Comparison of ENCODE assay signal across 9 cellular contexts in genomic region chr11:130427581-130428211, GRCh38. TPM values are rescaled to one million over a fixed set of nuclear protein-coding genes. Genes with fewer than 3 reads are reported as not detected.
DNase-seq lines count a peak whose midpoint lies in the region; ATAC-seq and TF ChIP-seq lines count a peak whose summit lies in the region.
"Had no signal": no experiment of that assay in that cellular context is flagged by ENCODE, and none has a peak within 500 bp of the region (broad histone marks: within the 10 kb centered on the region; RNA-seq: fewer than 3 reads in every experiment).

No MANE protein-coding gene starts in this region.

- H2AK5ac ChIP-seq in mesendoderm (ENCODE audit: low read length), result no peak overlapping the region

- no peaks in the 10 kb centered on the region for H3K9me3 Mint-ChIP-seq in activated T-cell treated with anti-CD3 and anti-CD28 coated beads, Interleukin-2, amount 50 U/mL, for 72 hours
- no peaks in the 10 kb centered on the region for H3K9me3 Mint-ChIP-seq in activated T-cell treated with anti-CD3 and anti-CD28 coated beads, Interleukin-2, amount 50 U/mL, for 24 hours

- H3K36me3 ChIP-seq in mesendoderm (ENCODE audit: control insufficient read depth, insufficient read depth, low read length), result no peaks in the 10 kb centered on the region
- no peaks in the 10 kb centered on the region for H3K36me3 ChIP-seq in urinary bladder (ENCODE audit: insufficient read depth)
- H3K36me3 ChIP-seq in thyroid gland, result no peaks in the 10 kb centered on the region

- TF ChIP-seq POLR2A in thyroid gland (IDR thresholded peaks at IDR 0.05), result no peak

- H3K23ac ChIP-seq in mesendoderm (ENCODE audit: low read length), result no peak overlapping the region

- peaks cover 15% of the 10 kb centered on the region for H3K4me1 Mint-ChIP-seq in activated T-cell treated with anti-CD3 and anti-CD28 coated beads, Interleukin-2, amount 50 U/mL, for 72 hours (ENCODE audit: low read depth)
- peaks cover 12% of the 10 kb centered on the region for H3K4me1 Mint-ChIP-seq in activated T-cell treated with anti-CD3 and anti-CD28 coated beads, Interleukin-2, amount 50 U/mL, for 24 hours (ENCODE audit: low read depth)

- intact Hi-C loops in thyroid gland (cut with DNase I), result loop anchor here (10.0 kb wide), 1 partner anchor 213 kb away; no protein-coding TSS in a partner anchor

- no peaks in the 10 kb centered on the region for H3K79me2 ChIP-seq in mesendoderm (ENCODE audit: control insufficient read depth, insufficient read depth, low read length)

- H3K27ac Mint-ChIP-seq in activated T-cell treated with anti-CD3 and anti-CD28 coated beads, Interleukin-2, amount 50 U/mL, for 72 hours, result no peak overlapping the region
- no peak overlapping the region for H3K27ac Mint-ChIP-seq in activated T-cell treated with anti-CD3 and anti-CD28 coated beads, Interleukin-2, amount 50 U/mL, for 24 hours

- H3K27me3 ChIP-seq in mesendoderm (ENCODE audit: insufficient read depth, low read length, poor library complexity), result peaks cover 9% of the 10 kb centered on the region
- H3K27me3 ChIP-seq in thyroid gland, result no peaks in the 10 kb centered on the region

- H3K4me3 ChIP-seq in choroid plexus epithelial cell (ENCODE audit: low read depth, low read length) (no peak overlapping the region), mesendoderm (ENCODE audit: low read length) (no peak overlapping the region), urinary bladder (ENCODE audit: low read depth, low read length) (peak overlapping the region; percentile 53), thyroid gland (replicated peaks in 1 of 3) (peak overlapping the region in 1 of 3 donors; percentile 32)

- WGBS in mesendoderm (ENCODE audit: extremely low coverage, insufficient coverage, low lambda C conversion rate), result no CpG with 5 or more reads among the region's 72 CpGs
- under 1% methylated on average over 72 of the region's 72 CpGs for WGBS in urinary bladder
- 0% methylated on average over 1 to 11 of the region's 72 CpGs for WGBS in thyroid gland, 2 donors

- ATAC-seq in activated T-cell treated with anti-CD3 and anti-CD28 coated beads, Interleukin-2, amount 50 U/mL, for 72 hours (replicated peaks in 1 of 2), result peak; percentile 22 to 24

- H3K9ac ChIP-seq in mesendoderm (ENCODE audit: low read length), result peak overlapping the region; percentile 30

- no peak overlapping the region for H2BK120ac ChIP-seq in mesendoderm (ENCODE audit: low read depth, low read length)

- no peak overlapping the region for H2BK5ac ChIP-seq in mesendoderm (ENCODE audit: low read length)

- H3K27ac ChIP-seq in mesendoderm (ENCODE audit: low read depth, low read length) (no peak overlapping the region), urinary bladder (ENCODE audit: low read depth) (no peak overlapping the region), thyroid gland (no peak overlapping the region)

- TF ChIP-seq CTCF in choroid plexus epithelial cell (conservative IDR thresholded peaks at IDR 0.05; ENCODE audit: low read depth, low read length), result peak; percentile 36
- no peak for TF ChIP-seq CTCF in thyroid gland (IDR thresholded peaks at IDR 0.05)

- no peaks in the 10 kb centered on the region for H3K4me1 ChIP-seq in mesendoderm (ENCODE audit: control insufficient read depth, low read depth, low read length)
- H3K4me1 ChIP-seq in urinary bladder (ENCODE audit: insufficient read depth), result no peaks in the 10 kb centered on the region
- peaks cover 9 to 21% of the 10 kb centered on the region in 2 donors for H3K4me1 ChIP-seq in thyroid gland

- H2BK15ac ChIP-seq in mesendoderm (replicated peaks; ENCODE audit: low read depth), result no peak overlapping the region

- H3K9me3 ChIP-seq in thyroid gland, result no peaks in the 10 kb centered on the region

- H4K5ac ChIP-seq in mesendoderm (ENCODE audit: low read length), result no peak overlapping the region

- no peaks in the 10 kb centered on the region for H3K79me1 ChIP-seq in mesendoderm (ENCODE audit: low read length)

- peak overlapping the region; percentile 70 for H3K56ac ChIP-seq in mesendoderm (ENCODE audit: low read length)

- H3K4me2 ChIP-seq in mesendoderm (ENCODE audit: low read length), result peak overlapping the region; percentile 65

- DNase-seq in activated T-cell treated with anti-CD3 and anti-CD28 coated beads, Interleukin-2, amount 50 U/mL, for 72 hours, result peak in 1 of 2 donors; percentile 6
- DNase-seq in activated T-cell treated with anti-CD3 and anti-CD28 coated beads, Interleukin-2, amount 50 U/mL, for 24 hours, result no peak
- no peak for DNase-seq in choroid plexus epithelial cell (ENCODE audit: low read depth)
- DNase-seq in mesendoderm, result peak; percentile 67
- DNase-seq in NCI-H446 (lab: John Stamatoyannopoulos, UW), result no peak
- DNase-seq in kidney glomerular epithelial cell (lab: John Stamatoyannopoulos, UW), result no peak
- no peak for DNase-seq in thyroid gland

- H4K8ac ChIP-seq in mesendoderm (ENCODE audit: low read depth, low read length), result no peak overlapping the region

- H3K18ac ChIP-seq in mesendoderm (ENCODE audit: low read length), result peak overlapping the region; percentile 61

- no peak overlapping the region for H3K4me3 Mint-ChIP-seq in activated T-cell treated with anti-CD3 and anti-CD28 coated beads, Interleukin-2, amount 50 U/mL, for 72 hours
- H3K4me3 Mint-ChIP-seq in activated T-cell treated with anti-CD3 and anti-CD28 coated beads, Interleukin-2, amount 50 U/mL, for 24 hours, result no peak overlapping the region

- H3K36me3 Mint-ChIP-seq in activated T-cell treated with anti-CD3 and anti-CD28 coated beads, Interleukin-2, amount 50 U/mL, for 72 hours (ENCODE audit: insufficient read depth in 2 of 2), result no peaks in the 10 kb centered on the region
- H3K36me3 Mint-ChIP-seq in activated T-cell treated with anti-CD3 and anti-CD28 coated beads, Interleukin-2, amount 50 U/mL, for 24 hours (ENCODE audit: low read depth), result no peaks in the 10 kb centered on the region

- peaks cover 63% of the 10 kb centered on the region for H3K27me3 Mint-ChIP-seq in activated T-cell treated with anti-CD3 and anti-CD28 coated beads, Interleukin-2, amount 50 U/mL, for 72 hours (ENCODE audit: low read depth)
- H3K27me3 Mint-ChIP-seq in activated T-cell treated with anti-CD3 and anti-CD28 coated beads, Interleukin-2, amount 50 U/mL, for 24 hours, result peaks cover 59% of the 10 kb centered on the region

- H3K4ac ChIP-seq in mesendoderm (ENCODE audit: low read depth, low read length), result no peak overlapping the region

RNA-seq across cellular contexts. Expression of gene ADAMTS8, which starts 0.7 kb away (rescaled TPM):
- total RNA-seq in activated T-cell treated with anti-CD3 and anti-CD28 coated beads, Interleukin-2, amount 50 U/mL, for 72 hours, result not detected
- 1.0 TPM for polyA plus RNA-seq in mesendoderm (2013, experiment 1 of 2)
- polyA plus RNA-seq in mesendoderm (2013, experiment 2 of 2), result 1.3 TPM
- total RNA-seq in urinary bladder (8.9 TPM), thyroid gland (under 1 TPM in 2 of 4 donors, not detected in 2; 0.38 to 0.56 TPM)
- polyA plus RNA-seq in urinary bladder, result 17.9 TPM
- total RNA-seq: activated CD8-positive, alpha-beta memory T cell treated with anti-CD3 and anti-CD28 coated beads for 36 hours had no signal

RNA-seq across cellular contexts. Expression of gene ADAMTS15, which starts 20.7 kb away (rescaled TPM):
- under 1 TPM; 0.05 to 0.07 TPM for total RNA-seq in activated T-cell treated with anti-CD3 and anti-CD28 coated beads, Interleukin-2, amount 50 U/mL, for 72 hours
- polyA plus RNA-seq in mesendoderm (2013, experiment 1 of 2), result 2.5 TPM
- polyA plus RNA-seq in mesendoderm (2013, experiment 2 of 2), result 2.6 TPM
- total RNA-seq in urinary bladder (16.4 TPM), thyroid gland (10 to 100 TPM; 11.2 to 29.2 (median 23.5) TPM)
- polyA plus RNA-seq in urinary bladder, result 29.8 TPM
- total RNA-seq: activated CD8-positive, alpha-beta memory T cell treated with anti-CD3 and anti-CD28 coated beads for 36 hours had no signal

Comparison
In these comparisons a context has a peak if more than half of its experiments do, and no peak if none do; other contexts are left out.
1. RNA of gene ADAMTS15, which starts 20.7 kb away (total RNA-seq): 11.2 to 29.2 TPM in thyroid gland and 16.4 TPM in urinary bladder (single experiment); 0.05 to 0.07 TPM in activated T-cell treated with anti-CD3 and anti-CD28 coated beads, Interleukin-2, amount 50 U/mL, for 72 hours; every median in the first group is over 10 times any median in the second.